In genomic region chr20:461254-462198, GRCh38 we compare ENCODE assay signal across 8 cellular contexts. TPM values are rescaled to one million over a fixed set of nuclear protein-coding genes. Genes with fewer than 3 reads are reported as not detected.
DNase-seq lines count a peak whose midpoint lies in the region; ATAC-seq and TF ChIP-seq lines count a peak whose summit lies in the region.

No MANE protein-coding gene starts in this region.

- peaks cover 5% of the 10 kb centered on the region; the same call in 1 of the 2 replicates for H3K36me3 ChIP-seq in BLaER1
- H3K36me3 ChIP-seq in PC-9 (ENCODE audit: low read depth), result no peaks in the 10 kb centered on the region
- peaks cover 1 to 5% of the 10 kb centered on the region in 2 experiments for H3K36me3 ChIP-seq in trophoblast cell (ENCODE audit: control insufficient read depth in 1 of 2, insufficient read depth in 2 of 2, low read length in 2 of 2)
- H3K36me3 ChIP-seq in aorta (ENCODE audit: control insufficient read depth in 1 of 2, insufficient read depth in 2 of 2, low read length in 1 of 2), result peaks cover 0 to 2% of the 10 kb centered on the region in 2 donors

- H3K23ac ChIP-seq in trophoblast cell (ENCODE audit: low read length), result no peak overlapping the region

- peak overlapping the region; percentile 91 for H3K18ac ChIP-seq in trophoblast cell (ENCODE audit: low read length)

- peak overlapping the region; percentile 6 for H4K12ac ChIP-seq in trophoblast cell (ENCODE audit: low read depth, low read length)

- TSS peak; percentile 57 for BruUV-seq in PC-9 (replicated peaks; lab: Mats Ljungman, UMichigan)

- H3K4me1 ChIP-seq in BLaER1 (peaks cover 42% of the 10 kb centered on the region), PC-9 (replicated peaks; ENCODE audit: insufficient read depth) (peaks cover 21% of the 10 kb centered on the region; the same call in 1 of the 2 replicates), trophoblast cell (ENCODE audit: control insufficient read depth in 1 of 2, insufficient read depth in 2 of 2, low read length in 2 of 2) (peaks cover 3 to 11% of the 10 kb centered on the region in 2 experiments), aorta (ENCODE audit: control insufficient read depth in 1 of 2, insufficient read depth in 2 of 2, low read length in 2 of 2) (peaks cover 2 to 3% of the 10 kb centered on the region in 2 donors)

- H3K27ac ChIP-seq in BLaER1 (peak overlapping the region; percentile 89), PC-9 (peak overlapping the region; percentile 35), trophoblast cell (ENCODE audit: low read depth, low read length) (peak overlapping the region; percentile 89), aorta (ENCODE audit: low read depth in 1 of 2, low read length in 2 of 2) (peak overlapping the region; percentile 57 to 76)

- POLR2A ChIA-PET in PC-9 (lab: Charles Lee; ENCODE audit: unreplicated experiment), result interaction anchor here (0.6 to 0.7 kb wide), 3 partner anchors 76 to 140 kb away, joined by 3 to 29 read pairs (median 7); no protein-coding TSS in a partner anchor

- H3K9me2 ChIP-seq in PC-9 (ENCODE audit: insufficient read depth), result no peaks in the 10 kb centered on the region

- peak overlapping the region; percentile 82 for H2AFZ ChIP-seq in PC-9
- peak overlapping the region; percentile 14 for H2AFZ ChIP-seq in trophoblast cell (ENCODE audit: insufficient read depth, low read length, poor library complexity)

- H3F3A ChIP-seq in PC-9 (ENCODE audit: insufficient read depth, low read depth), result peaks cover 4% of the 10 kb centered on the region

- H3K4me3 ChIP-seq in BLaER1 (peak overlapping the region; percentile 96), PC-9 (peak overlapping the region; percentile 100), trophoblast cell (ENCODE audit: low read depth, low read length) (peak overlapping the region; percentile 93), aorta (ENCODE audit: low read length in 2 of 2) (peak overlapping the region; percentile 76 to 99)

- peak overlapping the region; percentile 94 for H3K9ac ChIP-seq in BLaER1
- H3K9ac ChIP-seq in trophoblast cell (ENCODE audit: low read length), result peak overlapping the region; percentile 98

- CTCF ChIA-PET in PC-9 (lab: Charles Lee), result no interaction called here

- H2BK120ac ChIP-seq in trophoblast cell (ENCODE audit: insufficient read depth, low read length, poor library complexity), result peak overlapping the region; percentile 61

- H4K8ac ChIP-seq in trophoblast cell (ENCODE audit: low read depth, low read length), result peak overlapping the region; percentile 87

- peak overlapping the region; percentile 85 for H4K91ac ChIP-seq in trophoblast cell (ENCODE audit: low read depth, low read length)

- no peak for TF ChIP-seq CTCF in PC-9 (conservative IDR thresholded peaks at IDR 0.05)

- no CpG with 5 or more reads among the region's 60 CpGs for WGBS in trophoblast cell (ENCODE audit: extremely low coverage, insufficient coverage, insufficient read length)
- WGBS in aorta, 2 donors, result 7 to 8% methylated on average over 58 to 60 of the region's 60 CpGs

- H3K27me3 ChIP-seq in BLaER1 (no peaks in the 10 kb centered on the region), PC-9 (ENCODE audit: insufficient read depth, low read depth) (no peaks in the 10 kb centered on the region), trophoblast cell (ENCODE audit: insufficient read depth, low read length) (no peaks in the 10 kb centered on the region), aorta (ENCODE audit: control insufficient read depth in 1 of 2, insufficient read depth in 2 of 2, low read length in 1 of 2) (no peaks in the 10 kb centered on the region)

- no peak overlapping the region for H2AK5ac ChIP-seq in trophoblast cell (ENCODE audit: low read length)

- H3K4ac ChIP-seq in trophoblast cell (ENCODE audit: low read depth, low read length), result peak overlapping the region; percentile 28

- DNase-seq in PC-9, result peak in 1 of 2 experiments; percentile 46
- peak; percentile 16 to 51 (median 38) for DNase-seq in activated naive CD4-positive, alpha-beta T cell (lab: John Stamatoyannopoulos, UW)
- peak in 39 of 42 donors; percentile 5 to 73 (median 42) for DNase-seq in head of caudate nucleus
- peak; percentile 38 to 57 for DNase-seq in trophoblast cell
- peak; percentile 75 to 88 for DNase-seq in aorta

- ATAC-seq in GM19035 (IDR thresholded peaks at IDR 0.05; ENCODE audit: unreplicated experiment) (peak; percentile 35), HG03280 (IDR thresholded peaks at IDR 0.05; ENCODE audit: unreplicated experiment) (peak; percentile 42), aorta (ENCODE audit: low FRiP score) (peak; percentile 68)

- no peak overlapping the region for H2BK12ac ChIP-seq in trophoblast cell (ENCODE audit: low read length)

- peak overlapping the region; percentile 42 for H2BK5ac ChIP-seq in trophoblast cell (ENCODE audit: low read depth, low read length, poor library complexity)

- peak overlapping the region; percentile 91 for H3K14ac ChIP-seq in trophoblast cell (ENCODE audit: low read length)

- H3K79me2 ChIP-seq in PC-9 (ENCODE audit: low read depth) (peaks cover 53% of the 10 kb centered on the region), trophoblast cell (ENCODE audit: control insufficient read depth, insufficient read depth, low read length, poor library complexity) (peaks cover 11% of the 10 kb centered on the region)

- peaks cover 10% of the 10 kb centered on the region for H3K79me1 ChIP-seq in trophoblast cell (ENCODE audit: low read length)

- H4K20me1 ChIP-seq in BLaER1 (peaks cover 57% of the 10 kb centered on the region), PC-9 (ENCODE audit: insufficient read depth) (peaks cover 30% of the 10 kb centered on the region)

- H3K9me3 ChIP-seq in BLaER1, result no peaks in the 10 kb centered on the region
- no peaks in the 10 kb centered on the region for H3K9me3 ChIP-seq in PC-9 (ENCODE audit: insufficient read depth, low read depth)
- no peaks in the 10 kb centered on the region for H3K9me3 ChIP-seq in trophoblast cell (ENCODE audit: insufficient read depth, low read depth, low read length)
- no peaks in the 10 kb centered on the region for H3K9me3 ChIP-seq in aorta (ENCODE audit: control insufficient read depth, low read length)

- H3K4me2 ChIP-seq in BLaER1 (peak overlapping the region; percentile 95), PC-9 (peak overlapping the region; percentile 96), trophoblast cell (ENCODE audit: low read length) (peak overlapping the region; percentile 86)

- intact Hi-C loops in PC-9 (cut with micrococcal nuclease; ENCODE audit: unreplicated experiment), result no loop called here
- intact Hi-C loops in head of caudate nucleus (cut with DNase I), result loop anchor here (5.0 kb wide), 1 partner anchor 109 kb away; no protein-coding TSS in a partner anchor
- intact Hi-C loops in aorta (cut with DNase I), result loop anchor here in 1 of 2 donors (5.0 kb wide), 1 partner anchor 54 kb away; the partner anchor contains the start of gene RBCK1

RNA-seq across cellular contexts. Expression of gene TBC1D20, which starts 0.8 kb away (rescaled TPM):
- total RNA-seq in PC-9 (2021) (27.8 and 32.8 TPM in 2 replicates), aorta (10 to 100 TPM; 27.2 to 39.1 TPM)
- 41.1 and 43.4 TPM in 2 replicates for polyA plus RNA-seq in trophoblast cell (2013)
- 10 to 100 TPM in 1 of 2 donors, 1 to 10 TPM in 1; 9.5 to 27.2 TPM for polyA plus RNA-seq in aorta

RNA-seq across cellular contexts. Expression of gene RBCK1, which starts 53.4 kb away (rescaled TPM):
- total RNA-seq in PC-9 (2021), result 176 and 212 TPM in 2 replicates
- 48.6 and 50.5 TPM in 2 replicates for polyA plus RNA-seq in trophoblast cell (2013)
- total RNA-seq in aorta, result 10 to 100 TPM; 52.8 to 70.0 TPM
- polyA plus RNA-seq in aorta, result 100 to 1,000 TPM in 1 of 2 donors, 10 to 100 TPM in 1; 64.1 to 118 TPM

Comparison
In these comparisons a context has a peak if more than half of its experiments do, and no peak if none do; other contexts are left out.
1. H3K27ac ChIP-seq: peak in every context shown above with its lines; median percentile 89 in BLaER1; 89 in trophoblast cell; 66 in aorta; 35 in PC-9.